17 cellular contexts compared by ENCODE assay signal in the genomic region with DNA sequence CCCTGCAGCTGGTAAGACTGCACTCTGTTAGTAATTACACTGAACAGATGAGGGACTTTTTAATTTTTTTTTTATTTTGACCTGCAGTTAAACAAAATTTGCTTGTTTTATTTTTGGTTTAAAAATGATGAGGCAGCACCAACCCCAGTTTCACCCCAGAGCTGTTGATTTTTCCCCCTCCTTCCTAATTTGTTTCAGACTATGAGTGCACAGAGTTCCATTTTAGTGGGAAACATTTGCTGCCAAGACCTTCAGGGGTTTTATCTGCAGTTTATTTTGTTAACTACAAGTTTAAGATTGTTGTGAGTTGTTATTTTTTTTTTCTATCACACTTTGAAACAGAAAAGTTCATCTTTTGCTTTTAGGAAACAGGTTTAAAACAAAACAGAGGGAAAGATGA.
DNase-seq lines count a peak whose midpoint lies in the region; ATAC-seq and TF ChIP-seq lines count a peak whose summit lies in the region.
"Had no signal": no experiment of that assay in that cellular context is flagged by ENCODE, and none has a peak within 500 bp of the region (broad histone marks: within the 10 kb centered on the region; RNA-seq: fewer than 3 reads in every experiment).

No MANE protein-coding gene starts in this region.

- H3K4me2 ChIP-seq in GM23338 (peak overlapping the region; percentile 9; the same call in 1 of the 2 replicates), skeletal muscle satellite cell (ENCODE audit: low read length) (peak overlapping the region; percentile 58)

- no peaks in the 10 kb centered on the region for H4K20me1 ChIP-seq in GM23338 (replicated peaks; ENCODE audit: insufficient read depth)

- H3K9ac ChIP-seq in SK-N-MC (ENCODE audit: insufficient read length) (peak overlapping the region; percentile 11), skeletal muscle satellite cell (ENCODE audit: low read depth, low read length) (peak overlapping the region; percentile 66)

- H3K4me3 Mint-ChIP-seq in GM23338, result no peak overlapping the region
- H3K4me3 Mint-ChIP-seq: B cell; stimulated activated naive CD8-positive, alpha-beta T cell treated with anti-CD3 and anti-CD28 coated beads, Interleukin-15, amount 100 ng/mL, for 72 hours had no signal

- H3K27me3 ChIP-seq in GM23338 (ENCODE audit: insufficient read depth), result no peaks in the 10 kb centered on the region
- no peaks in the 10 kb centered on the region for H3K27me3 ChIP-seq in skeletal muscle satellite cell (ENCODE audit: control insufficient read depth, insufficient read depth, low read length)
- H3K27me3 ChIP-seq: sigmoid colon had no signal

- TF ChIP-seq CTCF in GM23338 (conservative IDR thresholded peaks at IDR 0.05; ENCODE audit: low read depth in 2 of 2), result no peak

- H3K9me2 ChIP-seq in GM23338 (ENCODE audit: insufficient read depth), result 0 out of 2 replicates have a peak, but pooled peaks cover 3% of the 10 kb centered on the region

- H3K9me3 ChIP-seq in SK-N-MC (ENCODE audit: low read depth, low read length) (no peaks in the 10 kb centered on the region), skeletal muscle satellite cell (replicated peaks; ENCODE audit: low read length) (no peaks in the 10 kb centered on the region)
- H3K9me3 ChIP-seq: sigmoid colon had no signal

- ATAC-seq in GM23338, result no peak
- ATAC-seq in HG03457 (IDR thresholded peaks at IDR 0.05; ENCODE audit: unreplicated experiment), result no peak
- ATAC-seq: GM12878; stimulated activated naive CD8-positive, alpha-beta T cell treated with anti-CD3 and anti-CD28 coated beads, Interleukin-15, amount 100 ng/mL, for 72 hours had no signal

- no peaks in the 10 kb centered on the region for H3K36me3 Mint-ChIP-seq in GM23338 (ENCODE audit: low read depth)

- no peak overlapping the region for H2AFZ ChIP-seq in GM23338

- H3K27ac ChIP-seq in GM23338 (ENCODE audit: low read depth), result no peak overlapping the region
- peak overlapping the region; percentile 89 for H3K27ac ChIP-seq in SK-N-MC
- H3K27ac ChIP-seq: sigmoid colon had no signal

- peaks cover 18% of the 10 kb centered on the region for H3K4me1 ChIP-seq in GM23338 (ENCODE audit: insufficient read depth)
- H3K4me1 ChIP-seq in skeletal muscle satellite cell (ENCODE audit: control insufficient read depth, insufficient read depth, low read length), result peaks cover 38% of the 10 kb centered on the region
- H3K4me1 ChIP-seq: sigmoid colon had no signal

- DNase-seq in GM23338 (ENCODE audit: low spot score) (no peak), SK-N-MC (ENCODE audit: low read depth, low spot score) (no peak), fibroblast of the conjunctiva (ENCODE audit: low read depth) (peak; percentile 35), NCI-H82 treated with DMSO at 0.1 percent for 48 hours (lab: John Stamatoyannopoulos, UW; ENCODE audit: unreplicated experiment) (no peak), OCI-M2 (lab: John Stamatoyannopoulos, UW; ENCODE audit: unreplicated experiment) (no peak)
- DNase-seq: activated CD4-positive, alpha-beta T cell treated with anti-CD3 and anti-CD28 coated beads for 4 hours; activated gamma-delta T cell; cerebellar nuclear complex; kidney glomerular epithelial cell; NCI-H146; sigmoid colon; stimulated activated CD4-positive, alpha-beta T cell treated with anti-CD3 and anti-CD28 coated beads, Interleukin-2, amount 100 ng/mL, for 24 hours; stimulated activated naive CD8-positive, alpha-beta T cell treated with anti-CD3 and anti-CD28 coated beads, Interleukin-15, amount 100 ng/mL, for 72 hours had no signal

- no peaks in the 10 kb centered on the region for H3K79me2 ChIP-seq in GM23338 (replicated peaks; ENCODE audit: insufficient read depth)

- H3K9me3 Mint-ChIP-seq in GM23338, result no peaks in the 10 kb centered on the region
- H3K9me3 Mint-ChIP-seq: stimulated activated naive CD8-positive, alpha-beta T cell treated with anti-CD3 and anti-CD28 coated beads, Interleukin-15, amount 100 ng/mL, for 72 hours had no signal

- peaks cover 4% of the 10 kb centered on the region for H3K27me3 Mint-ChIP-seq in GM23338 (ENCODE audit: insufficient read depth, low read depth, poor library complexity)
- H3K27me3 Mint-ChIP-seq: B cell had no signal

- H3K4me3 ChIP-seq in GM23338, result no peak overlapping the region
- peak overlapping the region; percentile 62 for H3K4me3 ChIP-seq in SK-N-MC
- H3K4me3 ChIP-seq in skeletal muscle satellite cell (ENCODE audit: low read length), result peak overlapping the region; percentile 10
- H3K4me3 ChIP-seq: GM12878, sigmoid colon had no signal

- no peaks in the 10 kb centered on the region for H3F3A ChIP-seq in GM23338 (replicated peaks; ENCODE audit: low read depth)

- peaks cover 16% of the 10 kb centered on the region for H3K4me1 Mint-ChIP-seq in GM23338

- peak overlapping the region; percentile 10; the same call in 1 of the 2 replicates for H3K27ac Mint-ChIP-seq in GM23338
- H3K27ac Mint-ChIP-seq: B cell; stimulated activated naive CD8-positive, alpha-beta T cell treated with anti-CD3 and anti-CD28 coated beads, Interleukin-15, amount 100 ng/mL, for 72 hours had no signal

- H3K36me3 ChIP-seq in GM23338 (ENCODE audit: insufficient read depth) (no peaks in the 10 kb centered on the region), SK-N-MC (ENCODE audit: insufficient read depth, low read length) (no peaks in the 10 kb centered on the region), skeletal muscle satellite cell (ENCODE audit: insufficient read depth, low read length) (no peaks in the 10 kb centered on the region)
- H3K36me3 ChIP-seq: sigmoid colon had no signal

TF ChIP-seq in GM23338, 12 proteins besides CTCF, POLR2A, EP300 and RAD21 (continues in another document):
- TF ChIP-seq JUNB (IDR thresholded peaks at IDR 0.05; ENCODE audit: unreplicated experiment) (no peak), POLR2AphosphoS5 (IDR thresholded peaks at IDR 0.05; ENCODE audit: low read depth) (no peak), ZNF331 (CRISPR knock-in tag; IDR thresholded peaks at IDR 0.05; ENCODE audit: low read depth) (no peak)
- TF ChIP-seq, protein P1, sequence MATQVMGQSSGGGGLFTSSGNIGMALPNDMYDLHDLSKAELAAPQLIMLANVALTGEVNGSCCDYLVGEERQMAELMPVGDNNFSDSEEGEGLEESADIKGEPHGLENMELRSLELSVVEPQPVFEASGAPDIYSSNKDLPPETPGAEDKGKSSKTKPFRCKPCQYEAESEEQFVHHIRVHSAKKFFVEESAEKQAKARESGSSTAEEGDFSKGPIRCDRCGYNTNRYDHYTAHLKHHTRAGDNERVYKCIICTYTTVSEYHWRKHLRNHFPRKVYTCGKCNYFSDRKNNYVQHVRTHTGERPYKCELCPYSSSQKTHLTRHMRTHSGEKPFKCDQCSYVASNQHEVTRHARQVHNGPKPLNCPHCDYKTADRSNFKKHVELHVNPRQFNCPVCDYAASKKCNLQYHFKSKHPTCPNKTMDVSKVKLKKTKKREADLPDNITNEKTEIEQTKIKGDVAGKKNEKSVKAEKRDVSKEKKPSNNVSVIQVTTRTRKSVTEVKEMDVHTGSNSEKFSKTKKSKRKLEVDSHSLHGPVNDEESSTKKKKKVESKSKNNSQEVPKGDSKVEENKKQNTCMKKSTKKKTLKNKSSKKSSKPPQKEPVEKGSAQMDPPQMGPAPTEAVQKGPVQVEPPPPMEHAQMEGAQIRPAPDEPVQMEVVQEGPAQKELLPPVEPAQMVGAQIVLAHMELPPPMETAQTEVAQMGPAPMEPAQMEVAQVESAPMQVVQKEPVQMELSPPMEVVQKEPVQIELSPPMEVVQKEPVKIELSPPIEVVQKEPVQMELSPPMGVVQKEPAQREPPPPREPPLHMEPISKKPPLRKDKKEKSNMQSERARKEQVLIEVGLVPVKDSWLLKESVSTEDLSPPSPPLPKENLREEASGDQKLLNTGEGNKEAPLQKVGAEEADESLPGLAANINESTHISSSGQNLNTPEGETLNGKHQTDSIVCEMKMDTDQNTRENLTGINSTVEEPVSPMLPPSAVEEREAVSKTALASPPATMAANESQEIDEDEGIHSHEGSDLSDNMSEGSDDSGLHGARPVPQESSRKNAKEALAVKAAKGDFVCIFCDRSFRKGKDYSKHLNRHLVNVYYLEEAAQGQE (IDR thresholded peaks at IDR 0.05; ENCODE audit: unreplicated experiment), result no peak
